Comparison of ENCODE assay signal across 10 cellular contexts in genomic region chr19:21022996-21023395, GRCh38. TPM values are rescaled to one million over a fixed set of nuclear protein-coding genes. Genes with fewer than 3 reads are reported as not detected.
DNase-seq lines count a peak whose midpoint lies in the region; ATAC-seq and TF ChIP-seq lines count a peak whose summit lies in the region.
"Had no signal": no experiment of that assay in that cellular context is flagged by ENCODE, and none has a peak within 500 bp of the region (broad histone marks: within the 10 kb centered on the region; RNA-seq: fewer than 3 reads in every experiment).

No MANE protein-coding gene starts in this region.

- H3K36me3 ChIP-seq in PC-9 (ENCODE audit: low read depth): peaks cover 17% of the 10 kb centered on the region

- H3K9me3 ChIP-seq in PC-9 (ENCODE audit: insufficient read depth, low read depth): no peaks in the 10 kb centered on the region; the same call in 1 of the 2 replicates
- H3K9me3 ChIP-seq: thoracic aorta had no signal

- H3K4me1 Mint-ChIP-seq in chondrocyte (ENCODE audit: low read depth): peaks cover 47% of the 10 kb centered on the region
- peaks cover 33% of the 10 kb centered on the region for H3K4me1 Mint-ChIP-seq in osteocyte (ENCODE audit: unreplicated experiment)

- H3K4me1 ChIP-seq in PC-9 (replicated peaks; ENCODE audit: insufficient read depth): peaks cover 24% of the 10 kb centered on the region

- H3K27ac Mint-ChIP-seq in chondrocyte (ENCODE audit: unreplicated experiment): peak overlapping the region; percentile 62
- H3K27ac Mint-ChIP-seq in osteocyte (ENCODE audit: unreplicated experiment): peak overlapping the region; percentile 69

- peak overlapping the region; percentile 45 for H3K27ac ChIP-seq in PC-9
- H3K27ac ChIP-seq: SK-N-MC, thoracic aorta had no signal

- DNase-seq in EH (ENCODE audit: low read depth) (peak; percentile 37), PC-9 (peak in 1 of 2 experiments; percentile 54), chondrocyte (ENCODE audit: low spot score) (no peak), osteocyte (ENCODE audit: extremely low spot score, unreplicated experiment) (no peak), C1 segment of cervical spinal cord (lab: John Stamatoyannopoulos, UW) (no peak)

- H3K27me3 ChIP-seq in PC-9 (ENCODE audit: insufficient read depth, low read depth): no peaks in the 10 kb centered on the region

- no peak for ATAC-seq in GM19463 (IDR thresholded peaks at IDR 0.05; ENCODE audit: unreplicated experiment)
- ATAC-seq in GM21528 (IDR thresholded peaks at IDR 0.05; ENCODE audit: low FRiP score, unreplicated experiment): no peak
- ATAC-seq in HG03354 (IDR thresholded peaks at IDR 0.05; ENCODE audit: poor library complexity, severe bottlenecking, unreplicated experiment): no peak

- H3K9me2 ChIP-seq in PC-9 (ENCODE audit: insufficient read depth): no peaks in the 10 kb centered on the region

- intact Hi-C loops in PC-9 (cut with micrococcal nuclease; ENCODE audit: unreplicated experiment): loop anchor here (5.0 kb wide), 1 partner anchor 119 kb away; the partner anchor contains the start of gene ZNF431

- no peak overlapping the region for H3K4me3 ChIP-seq in PC-9
- H3K4me3 ChIP-seq: SK-N-MC, thoracic aorta had no signal

- no peaks in the 10 kb centered on the region for H3K27me3 Mint-ChIP-seq in chondrocyte (ENCODE audit: low read depth)
- no peaks in the 10 kb centered on the region for H3K27me3 Mint-ChIP-seq in osteocyte (ENCODE audit: unreplicated experiment)

- CTCF ChIA-PET in PC-9 (lab: Charles Lee): no interaction called here

- H3K36me3 Mint-ChIP-seq in chondrocyte (ENCODE audit: low read depth): peaks cover 21% of the 10 kb centered on the region
- H3K36me3 Mint-ChIP-seq in osteocyte (ENCODE audit: unreplicated experiment): peaks cover 37% of the 10 kb centered on the region

- BruUV-seq in PC-9 (replicated peaks; lab: Mats Ljungman, UMichigan): no TSS peak

- peak overlapping the region; percentile 85; the same call in 1 of the 2 replicates for H3K4me2 ChIP-seq in PC-9

- peak overlapping the region; percentile 51 for H3K4me3 Mint-ChIP-seq in chondrocyte (ENCODE audit: unreplicated experiment)
- H3K4me3 Mint-ChIP-seq in osteocyte (ENCODE audit: unreplicated experiment): peak overlapping the region; percentile 16

- H4K20me1 ChIP-seq in PC-9 (ENCODE audit: insufficient read depth): no peaks in the 10 kb centered on the region

- H3F3A ChIP-seq in PC-9 (ENCODE audit: insufficient read depth, low read depth): peaks cover 3% of the 10 kb centered on the region; the same call in 1 of the 2 replicates

- POLR2A ChIA-PET in PC-9 (lab: Charles Lee; ENCODE audit: unreplicated experiment): no interaction called here

- peak overlapping the region; percentile 36; the same call in 1 of the 2 replicates for H2AFZ ChIP-seq in PC-9

- TF ChIP-seq CTCF in PC-9 (conservative IDR thresholded peaks at IDR 0.05): no peak
- no peak for TF ChIP-seq CTCF in chondrocyte (IDR thresholded peaks at IDR 0.05)
- no peak for TF ChIP-seq CTCF in osteocyte (IDR thresholded peaks at IDR 0.05)

- H3K9me3 Mint-ChIP-seq in chondrocyte (ENCODE audit: low read depth) (no peaks in the 10 kb centered on the region), osteocyte (ENCODE audit: unreplicated experiment) (no peaks in the 10 kb centered on the region)

- H3K79me2 ChIP-seq in PC-9 (ENCODE audit: low read depth): peaks cover 18% of the 10 kb centered on the region

RNA-seq across cellular contexts. Expression of gene ZNF430, which starts 2.5 kb away (rescaled TPM):
- total RNA-seq in PC-9 (2021) (7.4 and 8.2 TPM in 2 replicates), chondrocyte (6.7 to 14.2 TPM (median 8.5 TPM) in 3 replicates), osteocyte (13.3 and 14.9 TPM in 2 replicates)

RNA-seq across cellular contexts. Expression of gene ZNF714, which starts 59.0 kb away (rescaled TPM):
- total RNA-seq in PC-9 (2021) (7.5 and 8.0 TPM in 2 replicates), chondrocyte (5.0 to 10.3 TPM (median 5.2 TPM) in 3 replicates), osteocyte (7.5 and 7.9 TPM in 2 replicates)
